22 cellular contexts compared by ENCODE assay signal in the genomic region with DNA sequence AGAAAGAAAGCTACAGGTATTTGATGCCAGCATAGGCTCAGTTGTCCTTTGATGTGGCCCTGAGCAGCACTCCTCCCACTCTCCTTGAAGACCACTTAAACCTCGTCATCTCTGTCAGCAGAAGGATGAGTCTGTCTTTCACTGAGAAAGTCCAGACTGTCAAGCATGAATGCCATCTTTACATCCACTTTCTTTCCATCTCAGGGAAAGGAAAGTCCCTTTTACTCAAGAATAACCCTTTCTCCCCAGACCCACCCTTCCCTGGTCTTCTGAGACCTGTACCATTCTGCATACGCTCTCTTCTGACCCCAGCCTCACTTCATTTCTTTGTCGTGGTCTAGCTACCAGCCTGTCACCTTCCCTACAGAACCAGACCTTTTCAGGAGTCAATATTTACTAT.
"Had no signal": no experiment of that assay in that cellular context is flagged by ENCODE, and none has a peak within 500 bp of the region (broad histone marks: within the 10 kb centered on the region; RNA-seq: fewer than 3 reads in every experiment).

No MANE protein-coding gene starts in this region.

- H3K4me3 ChIP-seq: dorsolateral prefrontal cortex, gastrocnemius medialis, heart right ventricle, spleen, suprapubic skin, thyroid gland had no signal

- H3K36me3 Mint-ChIP-seq: type B pancreatic cell had no signal

- H3K9me3 ChIP-seq: gastrocnemius medialis, heart right ventricle, neutrophil, spleen, suprapubic skin, thyroid gland had no signal

- H3K27ac Mint-ChIP-seq: type B pancreatic cell had no signal

- H3K27ac ChIP-seq: dorsolateral prefrontal cortex, gastrocnemius medialis, heart right ventricle, neutrophil, spleen, suprapubic skin, thyroid gland had no signal

- ATAC-seq: esophagus mucosa; gastrocnemius medialis; heart right ventricle; naive thymus-derived CD4-positive, alpha-beta T cell; sciatic nerve had no signal

- FAIRE-seq: islet of Langerhans, urothelium cell line had no signal

- H3K4me3 Mint-ChIP-seq: naive thymus-derived CD4-positive, alpha-beta T cell; type B pancreatic cell had no signal

- H3K36me3 ChIP-seq: gastrocnemius medialis, heart right ventricle, neutrophil, spleen, suprapubic skin, thyroid gland had no signal

- H3K27me3 ChIP-seq: dorsolateral prefrontal cortex, thyroid gland had no signal

- DNase-seq: cortex of kidney; dorsolateral prefrontal cortex; effector CD8-positive, alpha-beta T cell; gastrocnemius medialis; heart right ventricle; hypothalamus; kidney glomerular epithelial cell; mammary epithelial cell; naive thymus-derived CD4-positive, alpha-beta T cell; spleen; stimulated activated CD4-positive, alpha-beta T cell treated with anti-CD3 and anti-CD28 coated beads, Interleukin-15, amount 100 ng/mL, for 24 hours; stimulated activated CD4-positive, alpha-beta T cell treated with anti-CD3 and anti-CD28 coated beads, Interleukin-1b, Interleukin-23, amount 100 ng/mL, for 48 hours; stimulated activated CD4-positive, alpha-beta T cell treated with anti-CD3 and anti-CD28 coated beads, Interleukin-4, amount 100 ng/mL, for 24 hours; stimulated activated naive CD4-positive, alpha-beta T cell; thyroid gland had no signal

- H3K9me3 Mint-ChIP-seq: type B pancreatic cell had no signal
